In the genomic region with DNA sequence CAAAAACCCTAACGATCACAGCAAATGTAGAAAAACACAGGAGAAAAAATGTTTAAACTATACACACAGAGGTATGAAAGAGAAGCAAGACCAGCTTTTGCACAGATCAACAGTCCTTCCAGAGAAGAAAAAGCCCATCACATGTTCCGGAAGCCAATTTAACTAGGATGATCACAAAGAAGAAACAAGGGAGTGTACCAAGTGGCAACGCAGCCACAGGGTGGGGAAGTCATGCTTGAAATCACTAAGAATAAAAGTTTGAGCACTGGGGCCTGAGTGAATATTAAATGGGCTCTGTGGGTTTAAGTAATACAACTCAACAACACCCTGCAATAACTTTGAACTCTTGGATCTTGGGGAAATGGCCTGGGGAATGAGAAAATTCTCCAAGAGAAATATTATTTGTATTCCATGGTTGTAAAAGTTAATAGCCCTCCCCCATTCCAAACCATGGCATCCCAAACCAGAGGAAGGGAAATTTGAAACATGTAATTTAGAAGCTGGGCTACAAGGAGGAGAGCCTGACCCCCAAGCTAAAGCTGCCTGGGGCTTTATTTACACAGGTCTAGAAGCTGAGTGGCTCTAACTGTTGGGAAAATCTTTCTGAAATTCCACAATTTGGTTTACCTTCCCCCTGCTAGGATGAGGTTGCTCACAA, we compare ENCODE assay signal across 1 cellular context.
TF ChIP-seq lines count a peak whose summit lies in the region.

No MANE protein-coding gene starts in this region.

TF ChIP-seq in GM23338, 12 proteins besides CTCF, POLR2A, EP300 and RAD21 (continued from another document):
- TF ChIP-seq, protein P1, sequence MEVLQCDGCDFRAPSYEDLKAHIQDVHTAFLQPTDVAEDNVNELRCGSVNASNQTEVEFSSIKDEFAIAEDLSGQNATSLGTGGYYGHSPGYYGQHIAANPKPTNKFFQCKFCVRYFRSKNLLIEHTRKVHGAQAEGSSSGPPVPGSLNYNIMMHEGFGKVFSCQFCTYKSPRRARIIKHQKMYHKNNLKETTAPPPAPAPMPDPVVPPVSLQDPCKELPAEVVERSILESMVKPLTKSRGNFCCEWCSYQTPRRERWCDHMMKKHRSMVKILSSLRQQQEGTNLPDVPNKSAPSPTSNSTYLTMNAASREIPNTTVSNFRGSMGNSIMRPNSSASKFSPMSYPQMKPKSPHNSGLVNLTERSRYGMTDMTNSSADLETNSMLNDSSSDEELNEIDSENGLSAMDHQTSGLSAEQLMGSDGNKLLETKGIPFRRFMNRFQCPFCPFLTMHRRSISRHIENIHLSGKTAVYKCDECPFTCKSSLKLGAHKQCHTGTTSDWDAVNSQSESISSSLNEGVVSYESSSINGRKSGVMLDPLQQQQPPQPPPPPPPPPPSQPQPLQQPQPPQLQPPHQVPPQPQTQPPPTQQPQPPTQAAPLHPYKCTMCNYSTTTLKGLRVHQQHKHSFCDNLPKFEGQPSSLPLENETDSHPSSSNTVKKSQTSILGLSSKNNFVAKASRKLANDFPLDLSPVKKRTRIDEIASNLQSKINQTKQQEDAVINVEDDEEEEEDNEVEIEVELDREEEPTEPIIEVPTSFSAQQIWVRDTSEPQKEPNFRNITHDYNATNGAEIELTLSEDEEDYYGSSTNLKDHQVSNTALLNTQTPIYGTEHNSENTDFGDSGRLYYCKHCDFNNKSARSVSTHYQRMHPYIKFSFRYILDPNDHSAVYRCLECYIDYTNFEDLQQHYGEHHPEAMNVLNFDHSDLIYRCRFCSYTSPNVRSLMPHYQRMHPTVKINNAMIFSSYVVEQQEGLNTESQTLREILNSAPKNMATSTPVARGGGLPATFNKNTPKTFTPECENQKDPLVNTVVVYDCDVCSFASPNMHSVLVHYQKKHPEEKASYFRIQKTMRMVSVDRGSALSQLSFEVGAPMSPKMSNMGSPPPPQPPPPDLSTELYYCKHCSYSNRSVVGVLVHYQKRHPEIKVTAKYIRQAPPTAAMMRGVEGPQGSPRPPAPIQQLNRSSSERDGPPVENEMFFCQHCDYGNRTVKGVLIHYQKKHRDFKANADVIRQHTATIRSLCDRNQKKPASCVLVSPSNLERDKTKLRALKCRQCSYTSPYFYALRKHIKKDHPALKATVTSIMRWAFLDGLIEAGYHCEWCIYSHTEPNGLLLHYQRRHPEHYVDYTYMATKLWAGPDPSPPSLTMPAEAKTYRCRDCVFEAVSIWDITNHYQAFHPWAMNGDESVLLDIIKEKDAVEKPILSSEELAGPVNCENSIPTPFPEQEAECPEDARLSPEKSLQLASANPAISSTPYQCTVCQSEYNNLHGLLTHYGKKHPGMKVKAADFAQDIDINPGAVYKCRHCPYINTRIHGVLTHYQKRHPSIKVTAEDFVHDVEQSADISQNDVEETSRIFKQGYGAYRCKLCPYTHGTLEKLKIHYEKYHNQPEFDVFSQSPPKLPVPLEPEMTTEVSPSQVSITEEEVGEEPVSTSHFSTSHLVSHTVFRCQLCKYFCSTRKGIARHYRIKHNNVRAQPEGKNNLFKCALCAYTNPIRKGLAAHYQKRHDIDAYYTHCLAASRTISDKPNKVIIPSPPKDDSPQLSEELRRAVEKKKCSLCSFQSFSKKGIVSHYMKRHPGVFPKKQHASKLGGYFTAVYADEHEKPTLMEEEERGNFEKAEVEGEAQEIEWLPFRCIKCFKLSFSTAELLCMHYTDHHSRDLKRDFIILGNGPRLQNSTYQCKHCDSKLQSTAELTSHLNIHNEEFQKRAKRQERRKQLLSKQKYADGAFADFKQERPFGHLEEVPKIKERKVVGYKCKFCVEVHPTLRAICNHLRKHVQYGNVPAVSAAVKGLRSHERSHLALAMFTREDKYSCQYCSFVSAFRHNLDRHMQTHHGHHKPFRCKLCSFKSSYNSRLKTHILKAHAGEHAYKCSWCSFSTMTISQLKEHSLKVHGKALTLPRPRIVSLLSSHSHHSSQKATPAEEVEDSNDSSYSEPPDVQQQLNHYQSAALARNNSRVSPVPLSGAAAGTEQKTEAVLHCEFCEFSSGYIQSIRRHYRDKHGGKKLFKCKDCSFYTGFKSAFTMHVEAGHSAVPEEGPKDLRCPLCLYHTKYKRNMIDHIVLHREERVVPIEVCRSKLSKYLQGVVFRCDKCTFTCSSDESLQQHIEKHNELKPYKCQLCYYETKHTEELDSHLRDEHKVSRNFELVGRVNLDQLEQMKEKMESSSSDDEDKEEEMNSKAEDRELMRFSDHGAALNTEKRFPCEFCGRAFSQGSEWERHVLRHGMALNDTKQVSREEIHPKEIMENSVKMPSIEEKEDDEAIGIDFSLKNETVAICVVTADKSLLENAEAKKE (CRISPR knock-in tag; IDR thresholded peaks at IDR 0.05), result no peak
- TF ChIP-seq EZH2phosphoT487 (IDR thresholded peaks at IDR 0.05; ENCODE audit: unreplicated experiment) (no peak), STAT1 (IDR thresholded peaks at IDR 0.05; ENCODE audit: unreplicated experiment) (no peak), ZNF331 (CRISPR knock-in tag; IDR thresholded peaks at IDR 0.05; ENCODE audit: low read depth) (no peak), POLR2AphosphoS5 (IDR thresholded peaks at IDR 0.05; ENCODE audit: low read depth) (no peak), CREB1 (CRISPR knock-in tag; IDR thresholded peaks at IDR 0.05; ENCODE audit: low read depth) (no peak), JUNB (IDR thresholded peaks at IDR 0.05; ENCODE audit: unreplicated experiment) (no peak), NANOG (IDR thresholded peaks at IDR 0.05; ENCODE audit: borderline replicate concordance) (no peak)
- TF ChIP-seq, protein P2, sequence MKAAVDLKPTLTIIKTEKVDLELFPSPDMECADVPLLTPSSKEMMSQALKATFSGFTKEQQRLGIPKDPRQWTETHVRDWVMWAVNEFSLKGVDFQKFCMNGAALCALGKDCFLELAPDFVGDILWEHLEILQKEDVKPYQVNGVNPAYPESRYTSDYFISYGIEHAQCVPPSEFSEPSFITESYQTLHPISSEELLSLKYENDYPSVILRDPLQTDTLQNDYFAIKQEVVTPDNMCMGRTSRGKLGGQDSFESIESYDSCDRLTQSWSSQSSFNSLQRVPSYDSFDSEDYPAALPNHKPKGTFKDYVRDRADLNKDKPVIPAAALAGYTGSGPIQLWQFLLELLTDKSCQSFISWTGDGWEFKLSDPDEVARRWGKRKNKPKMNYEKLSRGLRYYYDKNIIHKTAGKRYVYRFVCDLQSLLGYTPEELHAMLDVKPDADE (IDR thresholded peaks at IDR 0.05), result no peak
- TF ChIP-seq, protein P3, sequence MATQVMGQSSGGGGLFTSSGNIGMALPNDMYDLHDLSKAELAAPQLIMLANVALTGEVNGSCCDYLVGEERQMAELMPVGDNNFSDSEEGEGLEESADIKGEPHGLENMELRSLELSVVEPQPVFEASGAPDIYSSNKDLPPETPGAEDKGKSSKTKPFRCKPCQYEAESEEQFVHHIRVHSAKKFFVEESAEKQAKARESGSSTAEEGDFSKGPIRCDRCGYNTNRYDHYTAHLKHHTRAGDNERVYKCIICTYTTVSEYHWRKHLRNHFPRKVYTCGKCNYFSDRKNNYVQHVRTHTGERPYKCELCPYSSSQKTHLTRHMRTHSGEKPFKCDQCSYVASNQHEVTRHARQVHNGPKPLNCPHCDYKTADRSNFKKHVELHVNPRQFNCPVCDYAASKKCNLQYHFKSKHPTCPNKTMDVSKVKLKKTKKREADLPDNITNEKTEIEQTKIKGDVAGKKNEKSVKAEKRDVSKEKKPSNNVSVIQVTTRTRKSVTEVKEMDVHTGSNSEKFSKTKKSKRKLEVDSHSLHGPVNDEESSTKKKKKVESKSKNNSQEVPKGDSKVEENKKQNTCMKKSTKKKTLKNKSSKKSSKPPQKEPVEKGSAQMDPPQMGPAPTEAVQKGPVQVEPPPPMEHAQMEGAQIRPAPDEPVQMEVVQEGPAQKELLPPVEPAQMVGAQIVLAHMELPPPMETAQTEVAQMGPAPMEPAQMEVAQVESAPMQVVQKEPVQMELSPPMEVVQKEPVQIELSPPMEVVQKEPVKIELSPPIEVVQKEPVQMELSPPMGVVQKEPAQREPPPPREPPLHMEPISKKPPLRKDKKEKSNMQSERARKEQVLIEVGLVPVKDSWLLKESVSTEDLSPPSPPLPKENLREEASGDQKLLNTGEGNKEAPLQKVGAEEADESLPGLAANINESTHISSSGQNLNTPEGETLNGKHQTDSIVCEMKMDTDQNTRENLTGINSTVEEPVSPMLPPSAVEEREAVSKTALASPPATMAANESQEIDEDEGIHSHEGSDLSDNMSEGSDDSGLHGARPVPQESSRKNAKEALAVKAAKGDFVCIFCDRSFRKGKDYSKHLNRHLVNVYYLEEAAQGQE (IDR thresholded peaks at IDR 0.05; ENCODE audit: unreplicated experiment), result no peak
